In genomic region chr18:34965108-34965507, GRCh38 we compare ENCODE assay signal across 19 cellular contexts.
DNase-seq lines count a peak whose midpoint lies in the region; ATAC-seq, FAIRE-seq and TF ChIP-seq lines count a peak whose summit lies in the region.
"Had no signal": no experiment of that assay in that cellular context is flagged by ENCODE, and none has a peak within 500 bp of the region (broad histone marks: within the 10 kb centered on the region; RNA-seq: fewer than 3 reads in every experiment).

No MANE protein-coding gene starts in this region.

- H3K4me1 ChIP-seq in K562 (replicated peaks in 1 of 2; ENCODE audit: control insufficient read depth in 2 of 2, insufficient read depth in 2 of 2, low read length in 2 of 2): no peaks in the 10 kb centered on the region
- H3K4me1 ChIP-seq in CD4-positive, alpha-beta memory T cell (ENCODE audit: insufficient read depth, low read length): no peaks in the 10 kb centered on the region
- H3K4me1 ChIP-seq: breast epithelium, spleen had no signal

- no peaks in the 10 kb centered on the region for H3K36me3 Mint-ChIP-seq in CD4-positive, alpha-beta memory T cell
- H3K36me3 Mint-ChIP-seq in activated CD4-positive, alpha-beta memory T cell treated with anti-CD3 and anti-CD28 coated beads, Interleukin-2, amount 10 ng/mL, durations not matched to agents 7 days and 5 days (ENCODE audit: low read depth): no peaks in the 10 kb centered on the region
- H3K36me3 Mint-ChIP-seq: natural killer cell treated with Interleukin-12 subunit alpha and Interleukin-12 subunit beta and Interleukin-15 and Interleukin-18, amount 100 ng/mL, for 72 hours had no signal

- peaks cover 3 to 4% of the 10 kb centered on the region in 2 donors for H3K27me3 Mint-ChIP-seq in CD4-positive, alpha-beta memory T cell
- peaks cover 10% of the 10 kb centered on the region for H3K27me3 Mint-ChIP-seq in activated CD4-positive, alpha-beta memory T cell treated with anti-CD3 and anti-CD28 coated beads, Interleukin-2, amount 10 ng/mL, durations not matched to agents 7 days and 5 days
- H3K27me3 Mint-ChIP-seq: progenitor cell of endocrine pancreas had no signal

- H3K4me3 Mint-ChIP-seq in CD4-positive, alpha-beta memory T cell: no peak overlapping the region
- no peak overlapping the region for H3K4me3 Mint-ChIP-seq in activated CD4-positive, alpha-beta memory T cell treated with anti-CD3 and anti-CD28 coated beads, Interleukin-2, amount 10 ng/mL, durations not matched to agents 7 days and 5 days
- H3K4me3 Mint-ChIP-seq: natural killer cell treated with Interleukin-12 subunit alpha and Interleukin-12 subunit beta and Interleukin-15 and Interleukin-18, amount 100 ng/mL, for 72 hours had no signal

- CTCF ChIA-PET in K562 (lab: Yijun Ruan, JAX; ENCODE audit: low intra/inter-chr PET ratio): no interaction called here
- CTCF ChIA-PET in CD4-positive, alpha-beta memory T cell (lab: Charles Lee; ENCODE audit: partially characterized antibody): no interaction called here
- CTCF ChIA-PET in activated CD4-positive, alpha-beta memory T cell treated with anti-CD3 and anti-CD28 coated beads, Interleukin-2, amount 10 ng/mL, durations not matched to agents 7 days and 5 days (lab: Charles Lee): no interaction called here

- no peak for ATAC-seq in K562
- ATAC-seq: natural killer cell treated with Interleukin-12 subunit alpha and Interleukin-12 subunit beta and Interleukin-15 and Interleukin-18, amount 100 ng/mL, for 72 hours had no signal

- no peaks in the 10 kb centered on the region for H4K20me1 ChIP-seq in K562 (replicated peaks; ENCODE audit: control insufficient read depth, insufficient read depth, low read length)
- H4K20me1 ChIP-seq: BLaER1 had no signal

- H3K9ac ChIP-seq in K562 (ENCODE audit: insufficient read depth in 1 of 2, low read depth in 2 of 2, low read length in 2 of 2): no peak overlapping the region
- H3K9ac ChIP-seq: BLaER1 had no signal

- no peak overlapping the region for H3K27ac ChIP-seq in K562 (ENCODE audit: extremely low read depth, low read depth, low read length)
- H3K27ac ChIP-seq in CD4-positive, alpha-beta memory T cell (ENCODE audit: low read depth, low read length): no peak overlapping the region
- H3K27ac ChIP-seq: BLaER1, breast epithelium, spleen had no signal

- no peaks in the 10 kb centered on the region for H3K9me3 ChIP-seq in K562 (replicated peaks; ENCODE audit: control insufficient read depth, insufficient read depth, low read depth, low read length)
- H3K9me3 ChIP-seq in CD4-positive, alpha-beta memory T cell (ENCODE audit: control insufficient read depth in 1 of 2, low read length in 2 of 2): no peaks in the 10 kb centered on the region
- H3K9me3 ChIP-seq: BLaER1, breast epithelium, spleen had no signal

- H3K4me3 ChIP-seq in K562: no peak overlapping the region
- no peak overlapping the region for H3K4me3 ChIP-seq in CD4-positive, alpha-beta memory T cell (ENCODE audit: low read length in 2 of 2)
- H3K4me3 ChIP-seq: BLaER1, breast epithelium, spleen had no signal

- POLR2A ChIA-PET in K562 (lab: Yijun Ruan, JAX): no interaction called here
- POLR2A ChIA-PET in CD4-positive, alpha-beta memory T cell (lab: Charles Lee; ENCODE audit: partially characterized antibody): no interaction called here
- POLR2A ChIA-PET in activated CD4-positive, alpha-beta memory T cell treated with anti-CD3 and anti-CD28 coated beads, Interleukin-2, amount 10 ng/mL, durations not matched to agents 7 days and 5 days (lab: Charles Lee): no interaction called here

- H3K27me3 ChIP-seq in K562 (ENCODE audit: control insufficient read depth in 2 of 2, insufficient read depth in 2 of 2, low read length in 2 of 2): no peaks in the 10 kb centered on the region
- no peaks in the 10 kb centered on the region for H3K27me3 ChIP-seq in CD4-positive, alpha-beta memory T cell (ENCODE audit: insufficient read depth, low read length)
- H3K27me3 ChIP-seq: BLaER1, breast epithelium, spleen had no signal

- no peak for TF ChIP-seq EP300 in K562 (IDR thresholded peaks at IDR 0.05; ENCODE audit: low read length)

- peak; percentile 21 for DNase-seq in NCI-H1436 (lab: John Stamatoyannopoulos, UW)
- DNase-seq in NCI-H1436 treated with DMSO at 0.1 percent for 48 hours (lab: John Stamatoyannopoulos, UW): no peak
- peak; percentile 76 for DNase-seq in NCI-H1105 treated with DMSO at 0.1 percent for 48 hours (lab: John Stamatoyannopoulos, UW)
- DNase-seq in K562 (ENCODE audit: extremely low read depth in 1 of 4, low spot score in 3 of 4): no peak
- peak; percentile 57 for DNase-seq in renal cortical epithelial cell (ENCODE audit: low read depth)
- DNase-seq in CD4-positive, alpha-beta memory T cell: no peak
- DNase-seq in activated CD4-positive, alpha-beta memory T cell treated with anti-CD3 and anti-CD28 coated beads, Interleukin-2, amount 10 ng/mL, durations not matched to agents 7 days and 5 days: no peak
- no peak for DNase-seq in RPMI8226
- DNase-seq: activated CD4-positive, alpha-beta T cell treated with anti-CD3 and anti-CD28 coated beads for 4 hours; activated effector memory CD4-positive, alpha-beta T cell treated with anti-CD3 and anti-CD28 coated beads, Interleukin-2, amount 50 U/mL, for 16 hours; mesenchymal stem cell; NCI-H1930; spleen had no signal

- TF ChIP-seq POLR2A in K562 (conservative IDR thresholded peaks at IDR 0.05): no peak

- no peaks in the 10 kb centered on the region for H3K4me1 Mint-ChIP-seq in CD4-positive, alpha-beta memory T cell
- no peaks in the 10 kb centered on the region for H3K4me1 Mint-ChIP-seq in activated CD4-positive, alpha-beta memory T cell treated with anti-CD3 and anti-CD28 coated beads, Interleukin-2, amount 10 ng/mL, durations not matched to agents 7 days and 5 days

- intact Hi-C loops in K562 (cut with micrococcal nuclease): no loop called here
- intact Hi-C loops in CD4-positive, alpha-beta memory T cell (cut with micrococcal nuclease): no loop called here

- H3K27ac Mint-ChIP-seq in CD4-positive, alpha-beta memory T cell: no peak overlapping the region
- H3K27ac Mint-ChIP-seq in activated CD4-positive, alpha-beta memory T cell treated with anti-CD3 and anti-CD28 coated beads, Interleukin-2, amount 10 ng/mL, durations not matched to agents 7 days and 5 days: no peak overlapping the region
- H3K27ac Mint-ChIP-seq: natural killer cell treated with Interleukin-12 subunit alpha and Interleukin-12 subunit beta and Interleukin-15 and Interleukin-18, amount 100 ng/mL, for 72 hours; progenitor cell of endocrine pancreas had no signal

- in situ Hi-C loops in K562 (cut with MboI): no loop called here

- H3K79me2 ChIP-seq in K562 (ENCODE audit: control insufficient read depth, insufficient read depth, low read length): no peaks in the 10 kb centered on the region

- H3K9me1 ChIP-seq in K562 (ENCODE audit: control insufficient read depth, insufficient read depth, low read length): no peaks in the 10 kb centered on the region

- no peak overlapping the region for H2AFZ ChIP-seq in K562 (ENCODE audit: low read depth, low read length)

- no peak overlapping the region for H3K4me2 ChIP-seq in K562 (ENCODE audit: insufficient read depth, low read length)
- H3K4me2 ChIP-seq: BLaER1 had no signal

- FAIRE-seq in K562 (lab: Jason Lieb, UNC): no peak
- FAIRE-seq: keratinocyte, TTC549 had no signal

- no TSS peak for BruUV-seq in K562 (replicated peaks; lab: Mats Ljungman, UMichigan)

- no peak for TF ChIP-seq RAD21 in K562 (CRISPR knock-in tag; conservative IDR thresholded peaks at IDR 0.05 in 1 of 2, IDR thresholded peaks at IDR 0.05 in 1 of 2)

- no peaks in the 10 kb centered on the region for H3K36me3 ChIP-seq in K562 (ENCODE audit: control insufficient read depth, insufficient read depth, low read length)
- H3K36me3 ChIP-seq in CD4-positive, alpha-beta memory T cell (ENCODE audit: insufficient read depth, low read length): no peaks in the 10 kb centered on the region
- H3K36me3 ChIP-seq: BLaER1, breast epithelium, spleen had no signal

- TF ChIP-seq CTCF in K562 (IDR thresholded peaks at IDR 0.05 in 2 of 3, conservative IDR thresholded peaks at IDR 0.05 in 1 of 3; ENCODE audit: insufficient read depth in 2 of 3, low read depth in 1 of 3, low read length in 3 of 3): no peak

- H3K9me3 Mint-ChIP-seq in CD4-positive, alpha-beta memory T cell: no peaks in the 10 kb centered on the region
- no peaks in the 10 kb centered on the region for H3K9me3 Mint-ChIP-seq in activated CD4-positive, alpha-beta memory T cell treated with anti-CD3 and anti-CD28 coated beads, Interleukin-2, amount 10 ng/mL, durations not matched to agents 7 days and 5 days
- H3K9me3 Mint-ChIP-seq: natural killer cell treated with Interleukin-12 subunit alpha and Interleukin-12 subunit beta and Interleukin-15 and Interleukin-18, amount 100 ng/mL, for 72 hours had no signal

- WGBS in K562 (ENCODE audit: insufficient coverage, low coverage, missing lambda C conversion rate): 6% methylated on average over 1 of the region's 1 CpG

TF ChIP-seq in K562, 482 proteins besides CTCF, POLR2A, EP300 and RAD21:
- 0 out of 2 replicates have a peak, but pooled peaks have one; percentile 28 for TF ChIP-seq NFIC (IDR thresholded peaks at IDR 0.05)
- TF ChIP-seq MCM7 (IDR thresholded peaks at IDR 0.05): no peak

Comparison
In these comparisons a context has a peak if more than half of its experiments do, and no peak if none do; other contexts are left out.
1. DNase-seq: peak in NCI-H1436 (single experiment), NCI-H1105 treated with DMSO at 0.1 percent for 48 hours (single experiment) and renal cortical epithelial cell (single experiment); none in NCI-H1436 treated with DMSO at 0.1 percent for 48 hours (single experiment), K562 (0 of 4), CD4-positive, alpha-beta memory T cell (0 of 5), activated CD4-positive, alpha-beta memory T cell treated with anti-CD3 and anti-CD28 coated beads, Interleukin-2, amount 10 ng/mL, durations not matched to agents 7 days and 5 days (single experiment) and RPMI8226 (single experiment).